25 cellular contexts compared by ENCODE assay signal in genomic region chr10:99827906-99828305, GRCh38. TPM values are rescaled to one million over a fixed set of nuclear protein-coding genes. Genes with fewer than 3 reads are reported as not detected.
DNase-seq lines count a peak whose midpoint lies in the region; TF ChIP-seq lines count a peak whose summit lies in the region.
"Had no signal": no experiment of that assay in that cellular context is flagged by ENCODE, and none has a peak within 500 bp of the region (broad histone marks: within the 10 kb centered on the region; RNA-seq: fewer than 3 reads in every experiment).

No MANE protein-coding gene starts in this region.

- H3K4me2 ChIP-seq in SK-N-SH (no peak overlapping the region), smooth muscle cell (no peak overlapping the region)
- H3K4me2 ChIP-seq: PC-9 had no signal

- no peak overlapping the region for H3K9ac ChIP-seq in SK-N-SH
- H3K9ac ChIP-seq in smooth muscle cell (ENCODE audit: low read depth), result no peak overlapping the region

- H2AFZ ChIP-seq in SK-N-SH (ENCODE audit: low read depth), result 0 out of 2 replicates have a peak overlapping the region, but pooled peaks have one; percentile 36
- no peak overlapping the region for H2AFZ ChIP-seq in smooth muscle cell (ENCODE audit: low read depth)
- H2AFZ ChIP-seq: PC-9 had no signal

- no peaks in the 10 kb centered on the region for H3K27me3 ChIP-seq in SK-N-SH (ENCODE audit: insufficient read depth)
- H3K27me3 ChIP-seq in brain microvascular endothelial cell (replicated peaks), result no peaks in the 10 kb centered on the region
- H3K27me3 ChIP-seq in smooth muscle cell (ENCODE audit: low read depth), result no peaks in the 10 kb centered on the region
- H3K27me3 ChIP-seq: adrenal gland, BE2C, colonic mucosa had no signal

- H3F3A ChIP-seq in SK-N-SH (replicated peaks; ENCODE audit: insufficient read depth) (no peaks in the 10 kb centered on the region), smooth muscle cell (ENCODE audit: low read depth) (no peaks in the 10 kb centered on the region)

- in situ Hi-C loops in brain microvascular endothelial cell (cut with HindIII; ENCODE audit: low pct_ligation_motif_present, low sequenced_read_pairs), result loop anchor here (25.0 kb wide), 1 partner anchor 334 kb away; no protein-coding TSS in a partner anchor

- H3K36me3 ChIP-seq in SK-N-SH (replicated peaks in 1 of 2; ENCODE audit: control insufficient read depth in 1 of 2, insufficient read depth in 2 of 2, low read length in 1 of 2) (no peaks in the 10 kb centered on the region), brain microvascular endothelial cell (replicated peaks) (no peaks in the 10 kb centered on the region), smooth muscle cell (ENCODE audit: low read depth) (no peaks in the 10 kb centered on the region)
- H3K36me3 ChIP-seq: adrenal gland, BE2C, colonic mucosa had no signal

- H3K4me3 ChIP-seq in SK-N-SH (ENCODE audit: low read depth in 2 of 2, low read length in 1 of 2) (no peak overlapping the region), brain microvascular endothelial cell (ENCODE audit: low read depth, low read length) (no peak overlapping the region), foreskin fibroblast (ENCODE audit: low read depth in 1 of 2, low read length in 2 of 2) (no peak overlapping the region), smooth muscle cell (no peak overlapping the region)
- H3K4me3 ChIP-seq: adrenal gland, colonic mucosa, PC-9, SK-N-MC had no signal

- H3K9me3 ChIP-seq in SK-N-SH (no peaks in the 10 kb centered on the region), smooth muscle cell (replicated peaks; ENCODE audit: low read depth) (no peaks in the 10 kb centered on the region)
- H3K9me3 ChIP-seq: adrenal gland, BE2C, colonic mucosa had no signal

- DNase-seq in EL (peak; percentile 48), SK-N-SH (no peak), brain microvascular endothelial cell (peak; percentile 34), foreskin fibroblast (peak; percentile 50 to 78), HEK293T (ENCODE audit: extremely low spot score) (no peak), smooth muscle cell (lab: John Stamatoyannopoulos, UW; ENCODE audit: unreplicated experiment) (no peak), NCI-H2196 (lab: John Stamatoyannopoulos, UW; ENCODE audit: unreplicated experiment) (no peak), GM10266 (ENCODE audit: extremely low spot score) (no peak)
- DNase-seq: activated CD4-positive, alpha-beta T cell treated with anti-CD3 and anti-CD28 coated beads, Interleukin-2, amount 50 U/mL, for 4 hours; activated CD8-positive, alpha-beta memory T cell treated with anti-CD3 and anti-CD28 coated beads, Interleukin-2, amount 50 U/mL, for 48 hours; activated naive CD4-positive, alpha-beta T cell treated with anti-CD3 and anti-CD28 coated beads for 36 hours; adrenal gland; BE2C; colonic mucosa; DMS 273 treated with DMSO at 0.1 percent for 48 hours; effector memory CD4-positive, alpha-beta T cell; Kasumi-1; left colon; NCI-H1417 treated with DMSO at 0.1 percent for 48 hours; NCI-H2029 treated with DMSO at 0.1 percent for 48 hours; NCI-H526; PC-9; stimulated activated naive B cell treated with anti-CD40 and anti-IgM and Interleukin-4, amounts not matched to agents 10 μg/mL and 1 μg/mL and 100 μg/mL, for 72 hours; T-helper 17 cell had no signal

- peak overlapping the region in 1 of 2 experiments; percentile 22; a peak in 1 of 4 replicates for H3K27ac ChIP-seq in SK-N-SH (ENCODE audit: low read depth in 2 of 2, low read length in 1 of 2)
- H3K27ac ChIP-seq in brain microvascular endothelial cell, result no peak overlapping the region
- H3K27ac ChIP-seq in smooth muscle cell (ENCODE audit: low read depth), result no peak overlapping the region
- H3K27ac ChIP-seq: adrenal gland, colonic mucosa, PC-9, SK-N-MC had no signal

- H3K4me1 ChIP-seq in SK-N-SH (ENCODE audit: control insufficient read depth in 1 of 2, insufficient read depth in 2 of 2, low read depth in 1 of 2, low read length in 1 of 2), result no peaks in the 10 kb centered on the region
- no peaks in the 10 kb centered on the region for H3K4me1 ChIP-seq in smooth muscle cell (ENCODE audit: low read depth)
- H3K4me1 ChIP-seq: adrenal gland, BE2C, colonic mucosa had no signal

- CTCF ChIA-PET in SK-N-SH (lab: Yijun Ruan, JAX), result interaction anchor here (1.7 kb wide), 1 partner anchor 18 kb away, joined by 5 read pairs; no protein-coding TSS in a partner anchor
- CTCF ChIA-PET in HEK293T (lab: Yijun Ruan, JAX), result interaction anchor here (0.9 to 1.0 kb wide), 2 partner anchors 17 to 18 kb away, joined by 3 to 4 read pairs; no protein-coding TSS in a partner anchor

- TF ChIP-seq RAD21 in SK-N-SH (IDR thresholded peaks at IDR 0.05; ENCODE audit: low read length), result no peak

- no peak for TF ChIP-seq EP300 in SK-N-SH (IDR thresholded peaks at IDR 0.05; ENCODE audit: borderline replicate concordance in 1 of 2, low read depth in 1 of 2, low read length in 1 of 2)

- H3K79me2 ChIP-seq in SK-N-SH (ENCODE audit: insufficient read depth) (no peaks in the 10 kb centered on the region), smooth muscle cell (ENCODE audit: low read depth) (no peaks in the 10 kb centered on the region)

- POLR2A ChIA-PET in SK-N-SH (lab: Yijun Ruan, JAX) (no interaction called here), HEK293T (lab: Yijun Ruan, JAX) (no interaction called here)

- no peaks in the 10 kb centered on the region for H3K9me2 ChIP-seq in SK-N-SH

- TF ChIP-seq CTCF in SK-N-SH (IDR thresholded peaks at IDR 0.05), result no peak
- TF ChIP-seq CTCF in brain microvascular endothelial cell (IDR thresholded peaks at IDR 0.05; ENCODE audit: low read depth, low read length, missing control alignments), result no peak
- TF ChIP-seq CTCF in foreskin fibroblast (IDR thresholded peaks at IDR 0.05; ENCODE audit: low read depth, low read length), result no peak
- no peak for TF ChIP-seq CTCF in smooth muscle cell (IDR thresholded peaks at IDR 0.05; ENCODE audit: borderline replicate concordance, insufficient read depth, poor library complexity, severe bottlenecking)
- no peak for TF ChIP-seq CTCF in GM10266 (IDR thresholded peaks at IDR 0.05; ENCODE audit: control insufficient read depth, insufficient read depth, low read depth, missing control alignments)

- H4K20me1 ChIP-seq in SK-N-SH (ENCODE audit: insufficient read depth), result no peaks in the 10 kb centered on the region
- H4K20me1 ChIP-seq in smooth muscle cell (ENCODE audit: low read depth), result no peaks in the 10 kb centered on the region

- WGBS in SK-N-SH (ENCODE audit: low lambda C conversion rate), result 57% methylated on average over 6 of the region's 6 CpGs
- WGBS in smooth muscle cell (ENCODE audit: low lambda C conversion rate), result 91% methylated on average over 6 of the region's 6 CpGs

TF ChIP-seq in SK-N-SH, 30 proteins besides CTCF, POLR2A, EP300 and RAD21 (continues in another document):
- TF ChIP-seq NRF1 (IDR thresholded peaks at IDR 0.05; ENCODE audit: low read depth, low read length) (no peak), MAX (IDR thresholded peaks at IDR 0.05; ENCODE audit: low read depth) (no peak), PBX3 (IDR thresholded peaks at IDR 0.05) (peak; percentile 24; the same call in 1 of the 2 replicates), USF1 (IDR thresholded peaks at IDR 0.05; ENCODE audit: borderline replicate concordance, low read depth) (no peak)

TF ChIP-seq in HEK293T, 16 proteins besides CTCF, POLR2A, EP300 and RAD21:
- TF ChIP-seq ARNT (IDR thresholded peaks at IDR 0.05) (no peak), FOXM1 (IDR thresholded peaks at IDR 0.05; ENCODE audit: borderline replicate concordance) (no peak), LEF1 (IDR thresholded peaks at IDR 0.05; ENCODE audit: borderline replicate concordance) (no peak)

RNA-seq across cellular contexts. Expression of gene ABCC2, which starts 45.5 kb away (rescaled TPM):
- polyA plus RNA-seq in SK-N-SH (2012; rRNA removed) (0.48 and 0.52 TPM in 2 replicates), smooth muscle cell (1.9 and 3.0 TPM in 2 replicates)
- 0.51 and 0.53 TPM in 2 replicates for polyA plus RNA-seq in SK-N-SH (2012; cell fraction: cytosol; rRNA removed)
- polyA plus RNA-seq in SK-N-SH (2012; cell fraction: nucleus; rRNA removed), result 1.6 and 2.1 TPM in 2 replicates
- total RNA-seq in smooth muscle cell, result 0.36 and 0.72 TPM in 2 replicates

Comparison
In these comparisons a context has a peak if more than half of its experiments do, and no peak if none do; other contexts are left out.
1. DNase-seq: peak in EL (single experiment), brain microvascular endothelial cell (single experiment) and foreskin fibroblast (2 of 2); none in SK-N-SH (single experiment), HEK293T (single experiment), smooth muscle cell (single experiment), NCI-H2196 (single experiment) and GM10266 (single experiment).